ENCODE assay signal across 28 cellular contexts in genomic region chr1:235006816-235007215, GRCh38.
DNase-seq lines count a peak whose midpoint lies in the region; ATAC-seq and TF ChIP-seq lines count a peak whose summit lies in the region.
"Had no signal": no experiment of that assay in that cellular context is flagged by ENCODE, and none has a peak within 500 bp of the region (broad histone marks: within the 10 kb centered on the region; RNA-seq: fewer than 3 reads in every experiment).

No MANE protein-coding gene starts in this region.

- H3K4me1 Mint-ChIP-seq in T-helper 1 cell treated with Interleukin-12 subunit alpha and Interleukin-12 subunit beta and Interleukin-4 antibody, amounts not matched to agents 30 μg/mL and 1 μg/mL, for 36 hours (ENCODE audit: low read depth), result peaks cover 59% of the 10 kb centered on the region
- peaks cover 74 to 77% of the 10 kb centered on the region in 2 donors for H3K4me1 Mint-ChIP-seq in natural killer cell treated with Interleukin-12 subunit alpha and Interleukin-12 subunit beta and Interleukin-15 and Interleukin-18, amount 100 ng/mL, for 72 hours (ENCODE audit: low read depth in 2 of 2)
- H3K4me1 Mint-ChIP-seq in natural killer cell, result peaks cover 28 to 34% of the 10 kb centered on the region in 2 donors
- peaks cover 39% of the 10 kb centered on the region for H3K4me1 Mint-ChIP-seq in dendritic cell treated with granulocyte-macrophage colony-stimulating factor and Interleukin-4, amounts not matched to agents 40 ng/mL and 50 ng/mL, for 4 days (ENCODE audit: low read depth)

- H3K36me3 Mint-ChIP-seq in T-helper 1 cell treated with Interleukin-12 subunit alpha and Interleukin-12 subunit beta and Interleukin-4 antibody, amounts not matched to agents 30 μg/mL and 1 μg/mL, for 36 hours (ENCODE audit: low read depth), result peaks cover 26% of the 10 kb centered on the region
- peaks cover 20% of the 10 kb centered on the region for H3K36me3 Mint-ChIP-seq in natural killer cell treated with Interleukin-12 subunit alpha and Interleukin-12 subunit beta and Interleukin-15 and Interleukin-18, amount 100 ng/mL, for 72 hours
- no peaks in the 10 kb centered on the region for H3K36me3 Mint-ChIP-seq in natural killer cell
- no peaks in the 10 kb centered on the region for H3K36me3 Mint-ChIP-seq in dendritic cell treated with granulocyte-macrophage colony-stimulating factor and Interleukin-4, amounts not matched to agents 40 ng/mL and 50 ng/mL, for 4 days (ENCODE audit: low read depth)
- H3K36me3 Mint-ChIP-seq: naive B cell had no signal

- TF ChIP-seq CTCF in natural killer cell (IDR thresholded peaks at IDR 0.05), result no peak

- peaks cover 14% of the 10 kb centered on the region for H3K9me3 Mint-ChIP-seq in T-helper 1 cell treated with Interleukin-12 subunit alpha and Interleukin-12 subunit beta and Interleukin-4 antibody, amounts not matched to agents 30 μg/mL and 1 μg/mL, for 36 hours
- H3K9me3 Mint-ChIP-seq in natural killer cell treated with Interleukin-12 subunit alpha and Interleukin-12 subunit beta and Interleukin-15 and Interleukin-18, amount 100 ng/mL, for 72 hours, result peaks cover 4% of the 10 kb centered on the region
- no peaks in the 10 kb centered on the region for H3K9me3 Mint-ChIP-seq in natural killer cell
- no peaks in the 10 kb centered on the region for H3K9me3 Mint-ChIP-seq in dendritic cell treated with granulocyte-macrophage colony-stimulating factor and Interleukin-4, amounts not matched to agents 40 ng/mL and 50 ng/mL, for 4 days
- H3K9me3 Mint-ChIP-seq: CD4-positive, alpha-beta T cell; naive B cell had no signal

- ATAC-seq in natural killer cell treated with Interleukin-12 subunit alpha and Interleukin-12 subunit beta and Interleukin-15 and Interleukin-18, amount 100 ng/mL, for 72 hours, result no peak
- no peak for ATAC-seq in natural killer cell
- ATAC-seq: esophagus mucosa, foreskin keratinocyte, heart right ventricle, left cardiac atrium, SK-N-SH treated with all-trans-retinoic acid at 6 μM for 48 hours had no signal

- H3K27ac Mint-ChIP-seq in T-helper 1 cell treated with Interleukin-12 subunit alpha and Interleukin-12 subunit beta and Interleukin-4 antibody, amounts not matched to agents 30 μg/mL and 1 μg/mL, for 36 hours, result peak overlapping the region; percentile 65
- peak overlapping the region; percentile 96 to 100 for H3K27ac Mint-ChIP-seq in natural killer cell treated with Interleukin-12 subunit alpha and Interleukin-12 subunit beta and Interleukin-15 and Interleukin-18, amount 100 ng/mL, for 72 hours
- peak overlapping the region in 1 of 2 donors; percentile 8 for H3K27ac Mint-ChIP-seq in natural killer cell
- H3K27ac Mint-ChIP-seq in dendritic cell treated with granulocyte-macrophage colony-stimulating factor and Interleukin-4, amounts not matched to agents 40 ng/mL and 50 ng/mL, for 4 days, result peak overlapping the region; percentile 7
- H3K27ac Mint-ChIP-seq: CD4-positive, alpha-beta T cell had no signal

- DNase-seq in T-helper 1 cell (no peak), natural killer cell (no peak), SHP77 treated with DMSO at 0.1 percent for 48 hours (lab: John Stamatoyannopoulos, UW) (no peak), Ammon's horn (ENCODE audit: low spot score) (no peak)
- no peak for DNase-seq in natural killer cell treated with Interleukin-12 subunit alpha and Interleukin-12 subunit beta and Interleukin-15 and Interleukin-18, amount 100 ng/mL, for 72 hours (ENCODE audit: low spot score)
- peak; percentile 23 for DNase-seq in stimulated activated CD8-positive, alpha-beta memory T cell treated with anti-CD3 and anti-CD28 coated beads, Interleukin-4, amount 100 ng/mL, for 48 hours
- DNase-seq: activated T-cell treated with anti-CD3 and anti-CD28 coated beads, Interleukin-2, amount 50 U/mL, for 4 hours; aorta; CD4-positive, alpha-beta T cell; colonic mucosa; foreskin keratinocyte; heart right ventricle; KG1; left cardiac atrium; mesendoderm; naive B cell; NCI-H1417 treated with DMSO at 0.1 percent for 48 hours; NCI-H2081; NCI-H774; occipital lobe; OCI-M1; stomach; thyroid gland; WERI-Rb-1 had no signal

- intact Hi-C loops in natural killer cell (cut with micrococcal nuclease), result no loop called here
- intact Hi-C loops in dendritic cell treated with granulocyte-macrophage colony-stimulating factor and Interleukin-4, amounts not matched to agents 40 ng/mL and 50 ng/mL, for 4 days (cut with micrococcal nuclease), result no loop called here

- H3K4me3 Mint-ChIP-seq in T-helper 1 cell treated with Interleukin-12 subunit alpha and Interleukin-12 subunit beta and Interleukin-4 antibody, amounts not matched to agents 30 μg/mL and 1 μg/mL, for 36 hours, result no peak overlapping the region
- peak overlapping the region; percentile 40 for H3K4me3 Mint-ChIP-seq in natural killer cell treated with Interleukin-12 subunit alpha and Interleukin-12 subunit beta and Interleukin-15 and Interleukin-18, amount 100 ng/mL, for 72 hours
- H3K4me3 Mint-ChIP-seq in natural killer cell, result no peak overlapping the region
- H3K4me3 Mint-ChIP-seq in dendritic cell treated with granulocyte-macrophage colony-stimulating factor and Interleukin-4, amounts not matched to agents 40 ng/mL and 50 ng/mL, for 4 days, result no peak overlapping the region
- H3K4me3 Mint-ChIP-seq: activated T-cell treated with anti-CD3 and anti-CD28 coated beads, Interleukin-2, amount 50 U/mL, for 4 hours; CD4-positive, alpha-beta T cell had no signal

- no peaks in the 10 kb centered on the region for H3K27me3 Mint-ChIP-seq in T-helper 1 cell treated with Interleukin-12 subunit alpha and Interleukin-12 subunit beta and Interleukin-4 antibody, amounts not matched to agents 30 μg/mL and 1 μg/mL, for 36 hours (ENCODE audit: low read depth)
- no peaks in the 10 kb centered on the region for H3K27me3 Mint-ChIP-seq in natural killer cell treated with Interleukin-12 subunit alpha and Interleukin-12 subunit beta and Interleukin-15 and Interleukin-18, amount 100 ng/mL, for 72 hours
- H3K27me3 Mint-ChIP-seq in natural killer cell (ENCODE audit: low read depth in 2 of 2), result no peaks in the 10 kb centered on the region
- H3K27me3 Mint-ChIP-seq in dendritic cell treated with granulocyte-macrophage colony-stimulating factor and Interleukin-4, amounts not matched to agents 40 ng/mL and 50 ng/mL, for 4 days, result no peaks in the 10 kb centered on the region
- H3K27me3 Mint-ChIP-seq: CD4-positive, alpha-beta T cell; naive B cell had no signal
